8 cellular contexts compared by ENCODE assay signal in the genomic region with DNA sequence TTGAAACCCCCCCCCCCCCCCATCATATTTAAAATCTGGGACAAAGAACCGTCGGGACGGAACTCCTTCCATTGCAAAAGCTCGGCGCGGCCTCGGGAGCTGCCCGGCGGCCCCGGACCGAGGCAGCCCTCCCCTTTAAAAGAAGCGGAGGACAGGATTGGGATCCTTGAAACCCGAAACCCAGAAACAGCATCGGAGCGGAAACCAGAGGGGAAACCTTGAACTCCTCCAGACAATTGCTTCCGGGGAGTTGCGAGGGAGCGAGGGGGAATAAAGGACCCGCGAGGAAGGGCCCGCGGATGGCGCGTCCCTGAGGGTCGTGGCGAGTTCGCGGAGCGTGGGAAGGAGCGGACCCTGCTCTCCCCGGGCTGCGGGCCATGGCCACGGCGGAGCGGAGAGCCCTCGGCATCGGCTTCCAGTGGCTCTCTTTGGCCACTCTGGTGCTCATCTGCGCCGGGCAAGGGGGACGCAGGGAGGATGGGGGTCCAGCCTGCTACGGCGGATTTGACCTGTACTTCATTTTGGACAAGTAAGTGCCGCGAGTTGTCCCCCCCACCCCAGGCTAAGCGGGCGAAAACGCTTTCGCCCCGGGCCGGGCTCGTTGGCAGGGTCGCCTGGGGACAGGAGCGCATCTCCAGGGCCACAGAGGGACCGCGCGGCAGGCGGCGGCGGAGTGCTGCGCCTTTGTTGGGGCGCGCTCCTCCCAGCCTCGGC. TPM values are rescaled to one million over a fixed set of nuclear protein-coding genes. Genes with fewer than 3 reads are reported as not detected.
DNase-seq lines count a peak whose midpoint lies in the region; ATAC-seq, FAIRE-seq and TF ChIP-seq lines count a peak whose summit lies in the region.

A gene (plus strand): TSS at position 57 of the 714 bp plus-strand sequence. CDS start 321 bp downstream, at position 378.

- peak within 1 kb of the TSS; percentile 94 for H3K4me2 ChIP-seq in skeletal muscle satellite cell (ENCODE audit: low read length)

- H3K9me3 ChIP-seq in CD4-positive, CD25-positive, alpha-beta regulatory T cell (ENCODE audit: control insufficient read depth in 2 of 2, low read length in 2 of 2), result no peaks in the 10 kb centered on the region
- no peaks in the 10 kb centered on the region for H3K9me3 ChIP-seq in skeletal muscle satellite cell (replicated peaks; ENCODE audit: low read length)

- H3K27me3 ChIP-seq in CD4-positive, CD25-positive, alpha-beta regulatory T cell (ENCODE audit: control insufficient read depth, insufficient read depth, low read length), result peaks cover 29% of the 10 kb centered on the region
- H3K27me3 ChIP-seq in bronchial epithelial cell (ENCODE audit: control insufficient read depth, insufficient read depth, low read length) (no peaks in the 10 kb centered on the region), skeletal muscle satellite cell (ENCODE audit: control insufficient read depth, insufficient read depth, low read length) (no peaks in the 10 kb centered on the region)

- H3K4me1 ChIP-seq in CD4-positive, CD25-positive, alpha-beta regulatory T cell (ENCODE audit: control insufficient read depth, insufficient read depth, low read length, poor library complexity, severe bottlenecking), result peaks cover 15% of the 10 kb centered on the region
- H3K4me1 ChIP-seq in skeletal muscle satellite cell (ENCODE audit: control insufficient read depth, insufficient read depth, low read length), result peaks cover 27% of the 10 kb centered on the region

- H3K9ac ChIP-seq in skeletal muscle satellite cell (ENCODE audit: low read depth, low read length), result peak within 1 kb of the TSS; percentile 99

- H3K4me3 ChIP-seq in CD4-positive, CD25-positive, alpha-beta regulatory T cell (ENCODE audit: low read depth, low read length), result peak within 1 kb of the TSS; percentile 23
- peak within 1 kb of the TSS; percentile 83 for H3K4me3 ChIP-seq in bronchial epithelial cell (ENCODE audit: low read depth, low read length)
- H3K4me3 ChIP-seq in skeletal muscle satellite cell (ENCODE audit: low read length), result peak within 1 kb of the TSS; percentile 96

- peak within 1 kb of the TSS in 1 of 3 donors; percentile 35 for H3K27ac Mint-ChIP-seq in CD4-positive, CD25-positive, alpha-beta regulatory T cell
- H3K27ac Mint-ChIP-seq in immature natural killer cell, result peak within 1 kb of the TSS in 1 of 6 donors; percentile 35

- H3K4me1 Mint-ChIP-seq in CD4-positive, CD25-positive, alpha-beta regulatory T cell, result peaks cover 0 to 20% (median 9%) of the 10 kb centered on the region in 4 donors
- H3K4me1 Mint-ChIP-seq in immature natural killer cell, result peaks cover 14 to 15% of the 10 kb centered on the region in 2 donors

- peak in 2 of 3 donors; percentile 8 to 9 for DNase-seq in CD4-positive, CD25-positive, alpha-beta regulatory T cell
- peak; percentile 84 for DNase-seq in HTR-8/SVneo (ENCODE audit: insufficient read length, low spot score)
- peak; percentile 85 for DNase-seq in RPMI7951 (ENCODE audit: low read depth)
- DNase-seq in bronchial epithelial cell (ENCODE audit: low read depth), result peak; percentile 49
- peak in 2 of 3 donors; percentile 2 to 3 for DNase-seq in immature natural killer cell

- H3K9me3 Mint-ChIP-seq in CD4-positive, CD25-positive, alpha-beta regulatory T cell, result peaks cover 0 to 1% (median 0%) of the 10 kb centered on the region in 7 donors
- H3K9me3 Mint-ChIP-seq in immature natural killer cell, result peaks cover 0 to 2% (median 0%) of the 10 kb centered on the region in 6 donors

- TF ChIP-seq CTCF in bronchial epithelial cell (IDR thresholded peaks at IDR 0.05; ENCODE audit: insufficient read depth, low read length, severe bottlenecking), result no peak

- FAIRE-seq in HTR-8/SVneo (lab: Jason Lieb, UNC) (no peak), bronchial epithelial cell (lab: Jason Lieb, UNC) (no peak)

- ATAC-seq in CD4-positive, CD25-positive, alpha-beta regulatory T cell (ENCODE audit: low read depth in 2 of 2), result no peak
- no peak for ATAC-seq in HG02798 (IDR thresholded peaks at IDR 0.05; ENCODE audit: poor library complexity, unreplicated experiment)
- ATAC-seq in HG02852 (IDR thresholded peaks at IDR 0.05; ENCODE audit: unreplicated experiment), result no peak

- no peak within 1 kb of the TSS for H3K27ac ChIP-seq in CD4-positive, CD25-positive, alpha-beta regulatory T cell (ENCODE audit: insufficient read depth, low read length, poor library complexity, severe bottlenecking)

- peaks cover 77% of the 10 kb centered on the region for H3K27me3 Mint-ChIP-seq in CD4-positive, CD25-positive, alpha-beta regulatory T cell
- H3K27me3 Mint-ChIP-seq in immature natural killer cell (ENCODE audit: low read depth in 3 of 3), result peaks cover 18 to 35% (median 19%) of the 10 kb centered on the region in 3 donors

- no peaks in the 10 kb centered on the region for H3K36me3 ChIP-seq in CD4-positive, CD25-positive, alpha-beta regulatory T cell (ENCODE audit: control insufficient read depth, insufficient read depth, low read length)
- H3K36me3 ChIP-seq in bronchial epithelial cell (ENCODE audit: control insufficient read depth, insufficient read depth, low read length) (no peaks in the 10 kb centered on the region), skeletal muscle satellite cell (ENCODE audit: insufficient read depth, low read length) (no peaks in the 10 kb centered on the region)

- peak within 1 kb of the TSS; percentile 79 to 90 (median 81) for H3K4me3 Mint-ChIP-seq in CD4-positive, CD25-positive, alpha-beta regulatory T cell
- peak within 1 kb of the TSS; percentile 71 to 88 (median 79) for H3K4me3 Mint-ChIP-seq in immature natural killer cell

- H3K36me3 Mint-ChIP-seq in CD4-positive, CD25-positive, alpha-beta regulatory T cell, result no peaks in the 10 kb centered on the region
- no peaks in the 10 kb centered on the region for H3K36me3 Mint-ChIP-seq in immature natural killer cell

RNA-seq across cellular contexts. Expression of the gene that starts here (rescaled TPM):
- total RNA-seq in CD4-positive, CD25-positive, alpha-beta regulatory T cell, result not detected
- polyA plus RNA-seq in CD4-positive, CD25-positive, alpha-beta regulatory T cell, result not detected
- 51.3 and 69.7 TPM in 2 replicates for total RNA-seq in RPMI7951 (2014; rRNA removed; shearing (Covaris generic))
- total RNA-seq in bronchial epithelial cell, result 1.5 and 3.7 TPM in 2 replicates
- not detected for polyA plus RNA-seq in immature natural killer cell
- total RNA-seq in skeletal muscle satellite cell (2012; rRNA removed), result 20.3 and 29.7 TPM in 2 replicates

Comparison
In these comparisons a context has a peak if more than half of its experiments do, and no peak if none do; other contexts are left out.
1. RNA of the gene that starts here (total RNA-seq): 51.3 to 69.7 TPM in RPMI7951; 1.5 to 3.7 TPM in bronchial epithelial cell and not detected in CD4-positive, CD25-positive, alpha-beta regulatory T cell (single experiment); every median in the first group is over 10 times any median in the second.
2. Peak in DNase-seq and H3K4me3 ChIP-seq in CD4-positive, CD25-positive, alpha-beta regulatory T cell; RNA of the gene not detected or under 1 TPM.
3. Peak in DNase-seq in immature natural killer cell; RNA of the gene not detected or under 1 TPM.
4. DNase-seq: peak in every context shown above with its lines; median percentile 85 in RPMI7951; 84 in HTR-8/SVneo; 49 in bronchial epithelial cell; 8 in CD4-positive, CD25-positive, alpha-beta regulatory T cell; 2 in immature natural killer cell.
5. H3K4me3 ChIP-seq: peak in every context shown above with its lines; median percentile 96 in skeletal muscle satellite cell; 83 in bronchial epithelial cell; 23 in CD4-positive, CD25-positive, alpha-beta regulatory T cell.